Comparison of ENCODE assay signal across 32 cellular contexts in the genomic region with DNA sequence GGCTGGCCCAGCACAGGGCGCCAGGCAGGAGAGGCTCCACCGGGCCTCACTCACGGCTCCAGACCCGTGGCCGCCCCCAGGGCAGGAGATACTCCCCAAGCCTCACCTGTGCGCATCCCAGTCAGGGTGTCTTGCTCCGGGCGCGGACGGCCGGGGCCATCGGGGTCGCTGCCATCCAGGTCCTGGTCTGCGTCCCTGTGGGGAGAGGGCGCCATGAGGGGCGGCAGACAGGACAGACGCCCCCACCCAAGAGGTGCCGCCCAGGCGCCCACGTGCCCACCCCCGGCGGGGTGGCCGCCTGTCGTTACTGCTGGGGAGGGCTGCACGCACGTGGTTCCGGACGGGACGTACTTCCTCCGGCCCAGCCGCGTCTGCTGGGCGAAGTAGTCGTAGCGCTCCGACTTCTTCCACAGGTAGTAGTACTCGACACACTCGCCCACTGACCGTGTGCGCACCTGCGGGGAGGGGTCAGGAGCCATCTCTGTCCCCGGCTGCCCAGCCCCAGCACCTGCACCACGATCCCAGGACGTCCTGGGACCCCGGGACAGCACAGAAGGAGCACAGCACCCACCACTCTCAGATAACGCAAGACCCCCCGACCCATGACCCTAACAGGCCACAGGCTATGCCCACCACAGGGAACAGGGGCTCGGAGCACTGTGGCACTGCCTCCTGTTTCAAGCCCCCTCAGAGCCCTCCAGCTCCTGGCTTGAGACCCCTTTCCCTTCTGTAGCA. TPM values are rescaled to one million over a fixed set of nuclear protein-coding genes. Genes with fewer than 3 reads are reported as not detected.
A peak's percentile ranks its signal among the peaks of the same experiment; 100 is the strongest.
DNase-seq lines count a peak whose midpoint lies in the region; ATAC-seq and TF ChIP-seq lines count a peak whose summit lies in the region.
"Had no signal": no experiment of that assay in that cellular context is flagged by ENCODE, and none has a peak within 500 bp of the region (broad histone marks: within the 10 kb centered on the region; RNA-seq: fewer than 3 reads in every experiment).

No MANE protein-coding gene starts in this region.

- H3K4me3 ChIP-seq in left ventricle myocardium inferior (peak overlapping the region; percentile 61), gastrocnemius medialis (peak overlapping the region; percentile 14 to 58 (median 41))
- H3K4me3 ChIP-seq: mucosa of descending colon had no signal

- ATAC-seq in left lobe of liver (peak; percentile 9), gastrocnemius medialis (no peak)
- ATAC-seq: mucosa of descending colon, natural killer cell had no signal

- H3K36me3 ChIP-seq in left ventricle myocardium inferior (peaks cover 69% of the 10 kb centered on the region), gastrocnemius medialis (peaks cover 0 to 48% of the 10 kb centered on the region in 2 donors)

- intact Hi-C loops in left ventricle myocardium inferior (cut with micrococcal nuclease) (no loop called here), cardiac septum (cut with DNase I) (no loop called here), gastrocnemius medialis (cut with DNase I; ENCODE audit: low total_unique reads) (no loop called here)

- H3K27me3 ChIP-seq in left ventricle myocardium inferior (ENCODE audit: low read depth) (no peaks in the 10 kb centered on the region), gastrocnemius medialis (no peaks in the 10 kb centered on the region)
- H3K27me3 ChIP-seq: vagina had no signal

- TF ChIP-seq POLR2A in gastrocnemius medialis (IDR thresholded peaks at IDR 0.05), result no peak

- H3K4me1 ChIP-seq in left ventricle myocardium inferior (peaks cover 23% of the 10 kb centered on the region), gastrocnemius medialis (no peaks in the 10 kb centered on the region)
- H3K4me1 ChIP-seq: vagina had no signal

- in situ Hi-C loops in gastrocnemius medialis (cut with MboI; ENCODE audit: low sequenced_read_pairs in 4 of 4), result no loop called here

- peak overlapping the region; percentile 78 for H3K27ac ChIP-seq in left ventricle myocardium inferior (replicated peaks)
- H3K27ac ChIP-seq in gastrocnemius medialis, result peak overlapping the region; percentile 49 to 79 (median 74)
- H3K27ac ChIP-seq: vagina, VCaP had no signal

- H3K9me3 ChIP-seq in left ventricle myocardium inferior (replicated peaks), result no peaks in the 10 kb centered on the region
- H3K9me3 ChIP-seq in gastrocnemius medialis, result no peaks in the 10 kb centered on the region
- H3K9me3 ChIP-seq: mucosa of descending colon, vagina had no signal

- DNase-seq in left ventricle myocardium inferior, result no peak
- DNase-seq in cardiac septum (ENCODE audit: low spot score), result no peak
- no peak for DNase-seq in left lobe of liver (ENCODE audit: low spot score)
- DNase-seq in gastrocnemius medialis, result no peak
- no peak for DNase-seq in NCI-H2196 (lab: John Stamatoyannopoulos, UW; ENCODE audit: unreplicated experiment)
- DNase-seq in activated CD4-positive, alpha-beta T cell treated with anti-CD3 and anti-CD28 coated beads, Interleukin-2, amount 50 U/mL, for 1 hour, result no peak
- no peak for DNase-seq in NCI-H524 (lab: John Stamatoyannopoulos, UW)
- DNase-seq in iPS-NIHi7 (ENCODE audit: extremely low spot score), result no peak
- DNase-seq: activated CD4-positive, alpha-beta T cell treated with anti-CD3 and anti-CD28 coated beads for 48 hours; activated gamma-delta T cell; activated naive CD8-positive, alpha-beta T cell treated with anti-CD3 and anti-CD28 coated beads for 36 hours; anterior cingulate cortex; CD4-positive, alpha-beta memory T cell; DMS153; MV-4-11; natural killer cell; NCI-H1436; NCI-H2081; NCI-H226; NCI-H69; occipital lobe; retina; SIG-M5; small intestine; stimulated activated naive CD4-positive, alpha-beta T cell treated with Interleukin-2 at 50 U/mL for 16 hours; SW 1271; T-helper 9 cell had no signal

- no peak for TF ChIP-seq CTCF in left ventricle myocardium inferior (IDR thresholded peaks at IDR 0.05; ENCODE audit: borderline replicate concordance)
- TF ChIP-seq CTCF in gastrocnemius medialis (IDR thresholded peaks at IDR 0.05 in 4 of 5, conservative IDR thresholded peaks at IDR 0.05 in 1 of 5), result no peak

RNA-seq across cellular contexts. Expression of a gene that starts 17.4 kb away (rescaled TPM):
- total RNA-seq in left ventricle myocardium inferior (not detected), cardiac septum (0.81 TPM), left lobe of liver (1.8 TPM), gastrocnemius medialis (1 to 10 TPM in 1 of 4 donors, under 1 TPM in 2, not detected in 1; 0.64 to 1.2 (median 0.92) TPM)
- total RNA-seq: activated CD8-positive, alpha-beta memory T cell treated with anti-CD3 and anti-CD28 coated beads for 36 hours; activated naive CD8-positive, alpha-beta T cell treated with anti-CD3 and anti-CD28 coated beads for 36 hours; LHCN-M2 had no signal

RNA-seq across cellular contexts. Expression of a gene that starts 36.0 kb away (rescaled TPM):
- total RNA-seq in left ventricle myocardium inferior (15.9 TPM), cardiac septum (21.8 TPM), left lobe of liver (4.6 TPM), gastrocnemius medialis (10 to 100 TPM; 10.6 to 21.0 (median 16.5) TPM)
